In the genomic region with DNA sequence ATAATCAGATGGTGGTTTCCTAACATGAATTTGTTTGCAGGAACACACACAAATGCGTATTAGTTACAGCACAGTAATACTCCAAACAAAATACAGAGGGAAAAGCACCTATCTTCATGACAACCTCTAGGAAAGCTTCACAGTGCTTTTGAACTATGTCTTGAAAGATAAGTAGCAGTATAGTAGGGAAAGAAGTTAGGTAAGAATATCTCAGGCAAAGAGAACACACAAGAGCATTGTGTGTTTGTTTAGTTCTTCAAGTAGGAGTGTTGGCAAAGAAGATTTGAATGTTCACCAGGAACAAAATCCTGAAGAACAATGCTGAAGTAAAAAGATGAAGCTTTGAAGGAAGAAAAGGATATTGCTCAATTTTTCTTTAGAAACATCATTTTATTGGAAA, we compare ENCODE assay signal across 29 cellular contexts. TPM values are rescaled to one million over a fixed set of nuclear protein-coding genes. Genes with fewer than 3 reads are reported as not detected.
"Had no signal": no experiment of that assay in that cellular context is flagged by ENCODE, and none has a peak within 500 bp of the region (broad histone marks: within the 10 kb centered on the region; RNA-seq: fewer than 3 reads in every experiment).

No MANE protein-coding gene starts in this region.

- FAIRE-seq: colon, endometrium, endothelial cell of umbilical vein, frontal cortex had no signal

- H3K4me3 ChIP-seq: colonic mucosa, coronary artery, dorsolateral prefrontal cortex, esophagus muscularis mucosa, esophagus squamous epithelium, gastrocnemius medialis, gastroesophageal sphincter, heart left ventricle, heart right ventricle had no signal

- DNase-seq: colonic mucosa; cortex of kidney; dermis blood vessel endothelial cell; dorsolateral prefrontal cortex; effector CD4-positive, alpha-beta T cell; effector CD8-positive, alpha-beta T cell; effector memory CD4-positive, alpha-beta T cell; effector memory CD8-positive, alpha-beta T cell; endodermal cell; erythroblast; esophagus squamous epithelium; foreskin fibroblast; foreskin keratinocyte; foreskin melanocyte; gastrocnemius medialis; glutamatergic neuron; head of caudate nucleus; heart left ventricle; heart right ventricle had no signal

- H3K4me1 ChIP-seq: colonic mucosa, esophagus muscularis mucosa, esophagus squamous epithelium, foreskin keratinocyte, gastroesophageal sphincter had no signal

- ATAC-seq: effector memory CD8-positive, alpha-beta T cell; esophagus mucosa; foreskin keratinocyte; gastrocnemius medialis; gastroesophageal sphincter; heart left ventricle; heart right ventricle had no signal

- H3K27ac ChIP-seq: colonic mucosa, coronary artery, dorsolateral prefrontal cortex, epithelial cell of prostate, esophagus muscularis mucosa, esophagus squamous epithelium, foreskin keratinocyte, gastrocnemius medialis, gastroesophageal sphincter, heart left ventricle, heart right ventricle had no signal

- H3K27me3 Mint-ChIP-seq: dendritic cell treated with granulocyte-macrophage colony-stimulating factor and Interleukin-4, amounts not matched to agents 40 ng/mL and 50 ng/mL, for 4 days; effector memory CD8-positive, alpha-beta T cell had no signal

- H3K4me1 Mint-ChIP-seq: endodermal cell had no signal

- H3K4me3 Mint-ChIP-seq: dendritic cell treated with granulocyte-macrophage colony-stimulating factor and Interleukin-4, amounts not matched to agents 40 ng/mL and 50 ng/mL, for 4 days; effector memory CD8-positive, alpha-beta T cell; endodermal cell had no signal

- H3K36me3 ChIP-seq: colonic mucosa, esophagus squamous epithelium had no signal

- H3K27ac Mint-ChIP-seq: dendritic cell treated with granulocyte-macrophage colony-stimulating factor and Interleukin-4, amounts not matched to agents 40 ng/mL and 50 ng/mL, for 4 days; effector memory CD8-positive, alpha-beta T cell; endodermal cell had no signal

- H3K27me3 ChIP-seq: colonic mucosa, esophagus muscularis mucosa, esophagus squamous epithelium, gastrocnemius medialis, gastroesophageal sphincter, heart left ventricle, heart right ventricle had no signal

- H3K9me3 ChIP-seq: colonic mucosa, esophagus muscularis mucosa, esophagus squamous epithelium, gastrocnemius medialis, gastroesophageal sphincter, heart left ventricle, heart right ventricle had no signal

- H3K9me3 Mint-ChIP-seq: dendritic cell treated with granulocyte-macrophage colony-stimulating factor and Interleukin-4, amounts not matched to agents 40 ng/mL and 50 ng/mL, for 4 days; endodermal cell had no signal

RNA-seq across cellular contexts. Expression of a gene that starts 54.1 kb away (rescaled TPM):
- total RNA-seq: foreskin keratinocyte had no signal
- polyA plus RNA-seq: foreskin keratinocyte had no signal
